In the genomic region with DNA sequence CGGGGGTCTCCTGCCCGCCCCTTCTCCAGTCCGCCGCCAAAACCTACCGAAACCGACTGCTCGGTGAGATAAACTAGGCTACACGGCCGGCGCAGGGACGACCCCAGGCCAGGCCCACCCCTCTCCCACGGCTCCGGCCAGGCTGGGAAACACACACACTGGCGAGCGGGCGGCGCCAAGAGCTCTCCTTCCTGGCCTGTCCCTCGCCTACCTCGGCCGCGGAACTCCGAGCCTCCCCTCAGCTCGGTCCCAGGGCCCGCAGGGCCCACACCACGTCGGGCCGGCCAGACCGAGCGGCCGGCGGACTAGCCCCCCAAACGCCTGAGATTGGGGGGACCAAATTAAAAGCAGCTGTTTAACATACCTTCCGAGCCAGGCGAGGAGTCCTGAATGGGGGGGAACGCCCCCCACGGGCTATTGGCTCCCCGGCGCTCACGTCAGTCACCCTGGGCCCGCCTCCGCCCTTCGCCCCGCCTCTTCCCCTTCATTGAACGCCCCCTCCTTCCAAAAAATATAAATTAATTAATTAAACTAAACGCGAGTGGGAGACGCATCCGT, we compare ENCODE assay signal across 8 cellular contexts. TPM values are rescaled to one million over a fixed set of nuclear protein-coding genes. Genes with fewer than 3 reads are reported as not detected.
DNase-seq lines count a peak whose midpoint lies in the region; ATAC-seq and FAIRE-seq lines count a peak whose summit lies in the region.

No MANE protein-coding gene starts in this region.

- H3K27ac ChIP-seq in SK-N-MC (peak overlapping the region; percentile 72), neuronal stem cell (replicated peaks; ENCODE audit: low read length) (peak overlapping the region; percentile 94)

- DNase-seq in EH (ENCODE audit: low read depth) (peak; percentile 85), M059J (ENCODE audit: low read depth) (peak; percentile 78), SK-N-MC (ENCODE audit: low read depth, low spot score) (no peak), frontal cortex (ENCODE audit: low spot score in 2 of 2) (peak; percentile 80 to 90), neuronal stem cell (ENCODE audit: low spot score) (peak; percentile 80), stromal cell of bone marrow (ENCODE audit: low read depth) (peak; percentile 71)
- DNase-seq in activated naive CD4-positive, alpha-beta T cell treated with anti-CD3 and anti-CD28 coated beads, Interleukin-2, amount 50 U/mL, for 16 hours, result peak; percentile 93

- peak overlapping the region; percentile 40 for H3K14ac ChIP-seq in neuronal stem cell (ENCODE audit: low read length)

- H2AK5ac ChIP-seq in neuronal stem cell (ENCODE audit: low read depth, low read length), result no peak overlapping the region

- no peaks in the 10 kb centered on the region for H3K9me3 ChIP-seq in SK-N-MC (ENCODE audit: low read depth, low read length)
- H3K9me3 ChIP-seq in neuronal stem cell (replicated peaks in 1 of 2; ENCODE audit: control insufficient read depth in 2 of 2, insufficient read depth in 1 of 2, low read depth in 1 of 2, low read length in 2 of 2), result no peaks in the 10 kb centered on the region

- ATAC-seq in HG03354 (IDR thresholded peaks at IDR 0.05; ENCODE audit: poor library complexity, severe bottlenecking, unreplicated experiment), result no peak

- H3K4me3 ChIP-seq in SK-N-MC, result peak overlapping the region; percentile 90
- H3K4me3 ChIP-seq in neuronal stem cell (ENCODE audit: low read length in 2 of 2), result peak overlapping the region; percentile 88 to 99

- H4K8ac ChIP-seq in neuronal stem cell (ENCODE audit: low read depth, low read length), result no peak overlapping the region

- H3K79me1 ChIP-seq in neuronal stem cell (ENCODE audit: low read depth, low read length), result peaks cover 9% of the 10 kb centered on the region

- H3K4me2 ChIP-seq in neuronal stem cell (ENCODE audit: insufficient read depth, low read length, poor library complexity, severe bottlenecking), result peak overlapping the region; percentile 84

- peaks cover 2 to 8% of the 10 kb centered on the region in 2 donors for H3K4me1 ChIP-seq in neuronal stem cell (ENCODE audit: control insufficient read depth in 2 of 2, insufficient read depth in 1 of 2, low read depth in 1 of 2, low read length in 2 of 2)

- H3K18ac ChIP-seq in neuronal stem cell (ENCODE audit: low read length), result peak overlapping the region; percentile 93

- H3K36me3 ChIP-seq in SK-N-MC (ENCODE audit: insufficient read depth, low read length) (no peaks in the 10 kb centered on the region), neuronal stem cell (replicated peaks in 1 of 2; ENCODE audit: control insufficient read depth in 2 of 2, insufficient read depth in 2 of 2, low read length in 2 of 2) (no peaks in the 10 kb centered on the region)

- peaks cover 0 to 1% (median 0%) of the 10 kb centered on the region in 3 experiments for H3K27me3 ChIP-seq in neuronal stem cell (ENCODE audit: control insufficient read depth in 3 of 3, insufficient read depth in 3 of 3, low read depth in 1 of 3, low read length in 3 of 3)

- H2BK15ac ChIP-seq in neuronal stem cell (ENCODE audit: low read length), result no peak overlapping the region

- H3K9ac ChIP-seq in SK-N-MC (ENCODE audit: insufficient read length) (peak overlapping the region; percentile 86), neuronal stem cell (ENCODE audit: low read depth, low read length, poor library complexity) (peak overlapping the region; percentile 95)

- H2BK12ac ChIP-seq in neuronal stem cell (ENCODE audit: low read length), result no peak overlapping the region

- H2BK120ac ChIP-seq in neuronal stem cell (ENCODE audit: low read depth, low read length), result no peak overlapping the region

- H2BK5ac ChIP-seq in neuronal stem cell (ENCODE audit: low read length), result peak overlapping the region; percentile 22

- no peak for FAIRE-seq in frontal cortex (lab: Jason Lieb, UNC)

- H4K91ac ChIP-seq in neuronal stem cell (ENCODE audit: low read depth, low read length, poor library complexity), result no peak overlapping the region

- no CpG with 5 or more reads among the region's 48 CpGs for WGBS in neuronal stem cell (ENCODE audit: extremely low coverage in 2 of 2, insufficient read length in 2 of 2, insufficient replicate concordance in 1 of 2), 2 donors

- no peak overlapping the region for H3K4ac ChIP-seq in neuronal stem cell (ENCODE audit: low read length)

- H3K23ac ChIP-seq in neuronal stem cell (ENCODE audit: low read depth, low read length, poor library complexity), result peak overlapping the region; percentile 3

- H2AFZ ChIP-seq in neuronal stem cell (ENCODE audit: low read length), result peak overlapping the region; percentile 92

RNA-seq across cellular contexts. Expression of gene SIN3A, which starts 4.0 kb away (rescaled TPM):
- 38.5 and 39.7 TPM in 2 replicates for total RNA-seq in M059J (2014; rRNA removed; shearing (Covaris generic))
- total RNA-seq in frontal cortex, result 24.9 TPM
- 42.9 TPM for polyA plus RNA-seq in neuronal stem cell (2013, experiment 1 of 2)
- 43.4 TPM for polyA plus RNA-seq in neuronal stem cell (2013, experiment 2 of 2)
